ENCODE assay signal across 8 cellular contexts in genomic region chr6:28838634-28839442, GRCh38.
DNase-seq lines count a peak whose midpoint lies in the region; ATAC-seq, FAIRE-seq and TF ChIP-seq lines count a peak whose summit lies in the region.

No MANE protein-coding gene starts in this region.

- peak; percentile 38 to 47 for TF ChIP-seq RAD21 in H1 (IDR thresholded peaks at IDR 0.05 in 1 of 2, conservative IDR thresholded peaks at IDR 0.05 in 1 of 2; ENCODE audit: low read depth in 2 of 2, low read length in 2 of 2)

- H2AK5ac ChIP-seq in H1 (ENCODE audit: low read depth, low read length) (no peak overlapping the region), mesendoderm (ENCODE audit: low read length) (no peak overlapping the region)

- 0 out of 2 replicates have a peak overlapping the region, but pooled peaks have one; percentile 68 for H3K18ac ChIP-seq in H1 (ENCODE audit: extremely low read depth, low read length)
- H3K18ac ChIP-seq in mesendoderm (ENCODE audit: low read length), result no peak overlapping the region

- H3K23me2 ChIP-seq in H1 (ENCODE audit: low read depth, low read length), result no peaks in the 10 kb centered on the region

- H2AFZ ChIP-seq in H1 (ENCODE audit: low read length), result peak overlapping the region; percentile 96

- H3K14ac ChIP-seq in H1 (ENCODE audit: insufficient read length), result no peak overlapping the region

- no peak overlapping the region for H2BK20ac ChIP-seq in H1 (ENCODE audit: low read length)

- peaks cover 10 to 30% (median 21%) of the 10 kb centered on the region in 4 donors for H3K4me1 Mint-ChIP-seq in CD4-positive, CD25-positive, alpha-beta regulatory T cell

- FAIRE-seq in HTR-8/SVneo (lab: Jason Lieb, UNC), result no peak
- no peak for FAIRE-seq in H1 (lab: Jason Lieb, UNC)

- CTCF ChIA-PET in H1 (lab: Charles Lee; ENCODE audit: partially characterized antibody), result interaction anchor here (0.6 to 7.7 kb wide), 36 partner anchors 10 to 1673 kb away, joined by 3 to 107 read pairs (median 4); no protein-coding TSS in a partner anchor

- no peak overlapping the region for H2BK120ac ChIP-seq in H1 (replicated peaks; ENCODE audit: low read depth, low read length)
- H2BK120ac ChIP-seq in mesendoderm (ENCODE audit: low read depth, low read length), result no peak overlapping the region

- H3K36me3 ChIP-seq in CD4-positive, CD25-positive, alpha-beta regulatory T cell (ENCODE audit: control insufficient read depth, insufficient read depth, low read length), result no peaks in the 10 kb centered on the region
- H3K36me3 ChIP-seq in H1 (ENCODE audit: control insufficient read depth in 2 of 4, insufficient read depth in 4 of 4, low read length in 3 of 4) (no peaks in the 10 kb centered on the region), mesendoderm (ENCODE audit: control insufficient read depth, insufficient read depth, low read length) (no peaks in the 10 kb centered on the region)

- H4K5ac ChIP-seq in H1 (ENCODE audit: insufficient read length, low read depth, low read length) (no peak overlapping the region), mesendoderm (ENCODE audit: low read length) (no peak overlapping the region)

- no peak overlapping the region for H4K91ac ChIP-seq in H1 (replicated peaks; ENCODE audit: insufficient read length, low read length)

- H3K79me1 ChIP-seq in H1 (ENCODE audit: low read depth, low read length) (no peaks in the 10 kb centered on the region), mesendoderm (ENCODE audit: low read length) (no peaks in the 10 kb centered on the region)

- no peak overlapping the region for H2BK12ac ChIP-seq in H1 (ENCODE audit: low read depth, low read length)

- H3K27ac Mint-ChIP-seq in CD4-positive, CD25-positive, alpha-beta regulatory T cell, result peak overlapping the region; percentile 81 to 88 (median 86)

- no peak overlapping the region for H3K23ac ChIP-seq in H1 (ENCODE audit: insufficient read length)
- no peak overlapping the region for H3K23ac ChIP-seq in mesendoderm (ENCODE audit: low read length)

- no peak overlapping the region for H4K8ac ChIP-seq in H1 (ENCODE audit: extremely low read depth, insufficient read depth, low read length)
- no peak overlapping the region for H4K8ac ChIP-seq in mesendoderm (ENCODE audit: low read depth, low read length)

- 2% methylated on average over 43 of the region's 43 CpGs; no CpG with 5 or more reads in 1 of the 2 experiments for WGBS in H1 (ENCODE audit: extremely low coverage in 1 of 2, insufficient coverage in 1 of 2, insufficient read length in 1 of 2, insufficient replicate concordance in 2 of 2, low coverage in 1 of 2, low lambda C conversion rate in 2 of 2, missing lambda C conversion rate in 1 of 2), 2 experiments
- WGBS in mesendoderm (ENCODE audit: extremely low coverage, insufficient coverage, low lambda C conversion rate), result no CpG with 5 or more reads among the region's 43 CpGs

- H3K27me3 ChIP-seq in CD4-positive, CD25-positive, alpha-beta regulatory T cell (ENCODE audit: control insufficient read depth, insufficient read depth, low read length), result peaks cover 8% of the 10 kb centered on the region
- H3K27me3 ChIP-seq in H1 (replicated peaks in 1 of 4; ENCODE audit: control insufficient read depth in 3 of 4, extremely low read depth in 1 of 4, insufficient read depth in 3 of 4, low read length in 3 of 4) (no peaks in the 10 kb centered on the region; a peak in 1 of 7 replicates), mesendoderm (ENCODE audit: insufficient read depth, low read length, poor library complexity) (no peaks in the 10 kb centered on the region)

- peak overlapping the region; percentile 67 to 68 for H3K4me2 ChIP-seq in H1 (ENCODE audit: insufficient read depth in 1 of 2, low read depth in 2 of 2, low read length in 2 of 2)
- H3K4me2 ChIP-seq in mesendoderm (ENCODE audit: low read length), result peak overlapping the region; percentile 94

- peak overlapping the region; percentile 90 for H3K4me3 ChIP-seq in CD4-positive, CD25-positive, alpha-beta regulatory T cell (ENCODE audit: low read depth, low read length)
- H3K4me3 ChIP-seq in H1 (ENCODE audit: extremely low read depth in 1 of 4, insufficient read depth in 2 of 4, low read depth in 3 of 4, low read length in 4 of 4) (peak overlapping the region; percentile 80 to 96 (median 88)), mesendoderm (ENCODE audit: low read length) (peak overlapping the region; percentile 85)

- H3K4me3 Mint-ChIP-seq in CD4-positive, CD25-positive, alpha-beta regulatory T cell, result peak overlapping the region; percentile 77 to 96 (median 90)

- no peaks in the 10 kb centered on the region for H3K9me3 ChIP-seq in CD4-positive, CD25-positive, alpha-beta regulatory T cell (ENCODE audit: control insufficient read depth in 2 of 2, low read length in 2 of 2)
- no peaks in the 10 kb centered on the region for H3K9me3 ChIP-seq in H1 (ENCODE audit: insufficient read depth in 2 of 2, low read depth in 1 of 2, low read length in 1 of 2)

- peak; percentile 61 to 89 (median 74) for TF ChIP-seq CTCF in H1 (IDR thresholded peaks at IDR 0.05; ENCODE audit: control extremely low read depth in 1 of 3, insufficient read depth in 1 of 3, low read depth in 1 of 3, low read length in 3 of 3)

- H3K4ac ChIP-seq in H1 (replicated peaks; ENCODE audit: insufficient read length, low read depth, low read length), result no peak overlapping the region
- H3K4ac ChIP-seq in mesendoderm (ENCODE audit: low read depth, low read length), result no peak overlapping the region

- H3K9me3 Mint-ChIP-seq in CD4-positive, CD25-positive, alpha-beta regulatory T cell, result peaks cover 0 to 3% (median 0%) of the 10 kb centered on the region in 7 donors

- H3K9ac ChIP-seq in H1 (replicated peaks in 1 of 4; ENCODE audit: extremely low read depth in 1 of 4, low read depth in 3 of 4, low read length in 3 of 4) (peak overlapping the region; percentile 27 to 71 (median 48)), mesendoderm (ENCODE audit: low read length) (peak overlapping the region; percentile 77)

- peaks cover 79% of the 10 kb centered on the region for H3K27me3 Mint-ChIP-seq in CD4-positive, CD25-positive, alpha-beta regulatory T cell

- POLR2A ChIA-PET in H1 (lab: Charles Lee; ENCODE audit: partially characterized antibody), result interaction anchor here (0.6 to 7.6 kb wide), 20 partner anchors 9 to 233 kb away, joined by 3 to 55 read pairs (median 4); partner anchors contain the start of gene TRIM27

- peak; percentile 66 to 67 for ATAC-seq in CD4-positive, CD25-positive, alpha-beta regulatory T cell (ENCODE audit: low read depth in 2 of 2)
- ATAC-seq in GM19463 (IDR thresholded peaks at IDR 0.05; ENCODE audit: unreplicated experiment), result peak; percentile 85

- peak; percentile 52 to 78 (median 76) for DNase-seq in CD4-positive, CD25-positive, alpha-beta regulatory T cell
- peak; percentile 70 for DNase-seq in HTR-8/SVneo (ENCODE audit: insufficient read length, low spot score)
- DNase-seq in NOMO-1 (lab: John Stamatoyannopoulos, UW; ENCODE audit: unreplicated experiment in 2 of 2), result peak; percentile 69 to 78
- DNase-seq in activated CD8-positive, alpha-beta memory T cell treated with anti-CD3 and anti-CD28 coated beads for 4 hours (ENCODE audit: low read depth in 2 of 2), result peak; percentile 65 to 68
- peak; percentile 69 to 96 for DNase-seq in H1 (ENCODE audit: low read depth in 1 of 2, low spot score in 2 of 2)
- peak; percentile 91 for DNase-seq in mesendoderm
- peak; percentile 78 to 87 (median 81) for DNase-seq in stimulated activated CD4-positive, alpha-beta T cell treated with anti-CD3 and anti-CD28 coated beads, TNF-alpha, amount 100 ng/mL, for 48 hours (ENCODE audit: low read depth in 3 of 3)

- TF ChIP-seq POLR2A in H1 (IDR thresholded peaks at IDR 0.05; ENCODE audit: control extremely low read depth in 1 of 2, low read depth in 2 of 2, low read length in 2 of 2), result no peak

- no peaks in the 10 kb centered on the region for H3K36me3 Mint-ChIP-seq in CD4-positive, CD25-positive, alpha-beta regulatory T cell

- peak overlapping the region; percentile 43 for H3K27ac ChIP-seq in CD4-positive, CD25-positive, alpha-beta regulatory T cell (ENCODE audit: insufficient read depth, low read length, poor library complexity, severe bottlenecking)
- H3K27ac ChIP-seq in H1 (ENCODE audit: low read depth, low read length) (no peak overlapping the region), mesendoderm (ENCODE audit: low read depth, low read length) (no peak overlapping the region)

- H2BK15ac ChIP-seq in H1 (ENCODE audit: low read length) (no peak overlapping the region), mesendoderm (replicated peaks; ENCODE audit: low read depth) (no peak overlapping the region)

- H3K56ac ChIP-seq in H1 (replicated peaks; ENCODE audit: insufficient read length, low read depth, low read length) (peak overlapping the region; percentile 42), mesendoderm (ENCODE audit: low read length) (peak overlapping the region; percentile 92)

- H3K79me2 ChIP-seq in H1 (ENCODE audit: control insufficient read depth in 1 of 2, insufficient read depth in 2 of 2, low read length in 2 of 2), result no peaks in the 10 kb centered on the region
- no peaks in the 10 kb centered on the region for H3K79me2 ChIP-seq in mesendoderm (ENCODE audit: control insufficient read depth, insufficient read depth, low read length)

- no peaks in the 10 kb centered on the region for H4K20me1 ChIP-seq in H1 (replicated peaks in 1 of 2; ENCODE audit: control insufficient read depth in 1 of 2, insufficient read depth in 2 of 2, low read length in 2 of 2)

- H2BK5ac ChIP-seq in H1 (ENCODE audit: low read depth, low read length), result no peak overlapping the region
- H2BK5ac ChIP-seq in mesendoderm (ENCODE audit: low read length), result no peak overlapping the region

- no peak for TF ChIP-seq EP300 in H1 (IDR thresholded peaks at IDR 0.05; ENCODE audit: borderline replicate concordance in 1 of 2, low read depth in 2 of 2, low read length in 2 of 2)

- peaks cover 22% of the 10 kb centered on the region for H3K4me1 ChIP-seq in CD4-positive, CD25-positive, alpha-beta regulatory T cell (ENCODE audit: control insufficient read depth, insufficient read depth, low read length, poor library complexity, severe bottlenecking)
- H3K4me1 ChIP-seq in H1 (replicated peaks in 1 of 4; ENCODE audit: control insufficient read depth in 3 of 4, insufficient read depth in 4 of 4, low read length in 3 of 4) (no peaks in the 10 kb centered on the region), mesendoderm (ENCODE audit: control insufficient read depth, low read depth, low read length) (no peaks in the 10 kb centered on the region)

TF ChIP-seq in H1, 55 proteins besides CTCF, POLR2A, EP300 and RAD21 (continues in another document):
- no peak for TF ChIP-seq SUZ12 (IDR thresholded peaks at IDR 0.05; ENCODE audit: low read length)
- TF ChIP-seq ZNF274 (IDR thresholded peaks at IDR 0.05; ENCODE audit: borderline replicate concordance, extremely low read depth, low read length), result no peak
- TF ChIP-seq, protein P1, sequence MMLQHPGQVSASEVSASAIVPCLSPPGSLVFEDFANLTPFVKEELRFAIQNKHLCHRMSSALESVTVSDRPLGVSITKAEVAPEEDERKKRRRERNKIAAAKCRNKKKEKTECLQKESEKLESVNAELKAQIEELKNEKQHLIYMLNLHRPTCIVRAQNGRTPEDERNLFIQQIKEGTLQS (IDR thresholded peaks at IDR 0.05; ENCODE audit: insufficient read depth, low read depth, low read length), result no peak
- TF ChIP-seq CHD1 (IDR thresholded peaks at IDR 0.05; ENCODE audit: low read depth, low read length), result no peak
- no peak for TF ChIP-seq CHD2 (IDR thresholded peaks at IDR 0.05; ENCODE audit: low read length)
- peak; percentile 20; the same call in 1 of the 2 replicates for TF ChIP-seq PHF8 (conservative IDR thresholded peaks at IDR 0.05; ENCODE audit: low read depth, low read length)
